1 cellular context compared by ENCODE assay signal in genomic region chr20:45299786-45300185, GRCh38.
A peak's percentile ranks its signal among the peaks of the same experiment; 100 is the strongest.
TF ChIP-seq lines count a peak whose summit lies in the region.

No MANE protein-coding gene starts in this region.

TF ChIP-seq in HEK293, 187 proteins besides CTCF, POLR2A, EP300 and RAD21:
- no peak for TF ChIP-seq ZFP3 (tag by site-specific recombination; IDR thresholded peaks at IDR 0.05; ENCODE audit: low read depth)
- no peak for TF ChIP-seq ZBTB11 (tag by site-specific recombination; conservative IDR thresholded peaks at IDR 0.05; ENCODE audit: low read depth)
- TF ChIP-seq SP7 (tag by site-specific recombination; IDR thresholded peaks at IDR 0.05), result no peak
- no peak for TF ChIP-seq ZNF571 (tag by site-specific recombination; IDR thresholded peaks at IDR 0.05)
- no peak for TF ChIP-seq ZNF174 (tag by site-specific recombination; IDR thresholded peaks at IDR 0.05)
- peak; percentile 84 for TF ChIP-seq ZFHX2 (tag by site-specific recombination; conservative IDR thresholded peaks at IDR 0.05)
- no peak for TF ChIP-seq KLF9 (tag by site-specific recombination; IDR thresholded peaks at IDR 0.05; ENCODE audit: low read depth)
- TF ChIP-seq ZNF302 (tag by site-specific recombination; IDR thresholded peaks at IDR 0.05; ENCODE audit: low read depth), result no peak
- TF ChIP-seq EGR2 (tag by site-specific recombination; IDR thresholded peaks at IDR 0.05; ENCODE audit: low read depth), result peak; percentile 90
